In the genomic region with DNA sequence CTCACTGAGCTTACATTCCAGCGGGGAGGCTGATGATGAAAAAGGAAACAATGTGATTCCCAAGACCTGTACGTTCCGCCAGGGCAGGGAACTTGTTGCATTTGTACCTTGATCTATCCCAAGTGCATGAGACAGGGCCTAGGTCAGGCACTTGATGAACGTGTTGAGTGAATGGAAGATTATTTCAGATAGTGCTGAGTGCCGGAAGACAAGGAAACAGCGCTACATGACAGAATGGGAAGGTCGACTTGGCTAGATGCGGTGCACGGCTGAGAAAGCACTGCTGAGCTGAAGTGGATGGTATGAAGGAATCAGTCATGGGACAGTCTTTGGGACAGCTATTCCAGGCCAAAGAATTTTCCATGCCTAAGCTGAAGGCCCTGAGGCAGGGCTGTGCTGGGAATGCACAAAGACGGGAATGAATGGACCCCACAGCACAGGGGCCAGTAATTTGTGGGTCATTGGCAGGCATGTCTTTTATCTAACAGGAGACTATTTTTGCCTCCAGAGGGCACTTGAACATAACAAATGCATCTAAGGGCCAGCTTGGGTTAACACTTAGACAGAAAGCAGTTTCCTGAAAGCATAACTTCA, we compare ENCODE assay signal across 8 cellular contexts. TPM values are rescaled to one million over a fixed set of nuclear protein-coding genes. Genes with fewer than 3 reads are reported as not detected.
A peak's percentile ranks its signal among the peaks of the same experiment; 100 is the strongest.
DNase-seq lines count a peak whose midpoint lies in the region; ATAC-seq and TF ChIP-seq lines count a peak whose summit lies in the region.
"Not testable (repeated sequence)": the region's sequence is repeated elsewhere in the genome, so short reads cannot be mapped to it uniquely, and the experiment has no call there.

No MANE protein-coding gene starts in this region.

- peak; percentile 79 for ATAC-seq in PC-3
- peak; percentile 92 to 94 (median 93) for ATAC-seq in heart left ventricle

- H4K20me1 ChIP-seq in GM23248 (ENCODE audit: insufficient read depth); PC-3 (ENCODE audit: low read length); neural cell (ENCODE audit: insufficient read depth): not testable (repeated sequence)

- not testable (repeated sequence) for TF ChIP-seq EP300 in neural cell (conservative IDR thresholded peaks at IDR 0.05; ENCODE audit: poor library complexity, severe bottlenecking)

- H3K9ac ChIP-seq in GM23248; PC-3 (ENCODE audit: low read length); neural cell (ENCODE audit: low read length): not testable (repeated sequence)

- BruUV-seq in PC-3 (replicated peaks; lab: Mats Ljungman, UMichigan): not testable (repeated sequence)

- not testable (repeated sequence) for H2AFZ ChIP-seq in GM23248; PC-3 (ENCODE audit: low read length); neural cell (ENCODE audit: low read depth, low read length)

- not testable (repeated sequence) for H3K4me2 ChIP-seq in GM23248 (ENCODE audit: unreplicated experiment); PC-3 (ENCODE audit: low read length); neural cell (ENCODE audit: low read length)

- in situ Hi-C loops in GM23248 (cut with MboI): not testable (repeated sequence)

- not testable (repeated sequence) for H3K4me1 ChIP-seq in GM23248 (ENCODE audit: insufficient read depth); PC-3 (ENCODE audit: insufficient read depth, low read length)
- H3K4me1 ChIP-seq in heart left ventricle: peaks cover 0 to 18% (median 0%) of the 10 kb centered on the region in 12 donors

- 74 to 76% methylated on average over 10 of the region's 10 CpGs for WGBS in GM23248 (ENCODE audit: low coverage in 1 of 2, low lambda C conversion rate in 2 of 2, missing lambda C conversion rate in 2 of 2), 2 experiments
- WGBS in heart left ventricle, 4 donors: 28 to 44% (median 36%) methylated on average over 10 of the region's 10 CpGs

- not testable (repeated sequence) for H3K79me2 ChIP-seq in GM23248 (ENCODE audit: insufficient read depth); PC-3 (ENCODE audit: low read length); neural cell (replicated peaks; ENCODE audit: insufficient read depth, low read length)

- TF ChIP-seq RAD21 in neural cell (conservative IDR thresholded peaks at IDR 0.05): peak; percentile 67

- H3K9me2 ChIP-seq in GM23248 (ENCODE audit: insufficient read depth); PC-3 (replicated peaks; ENCODE audit: low read length); neural cell (ENCODE audit: insufficient read depth, low read length): not testable (repeated sequence)

- H3F3A ChIP-seq in GM23248 (ENCODE audit: insufficient read depth); PC-3 (ENCODE audit: low read length, unreplicated experiment); neural cell (ENCODE audit: insufficient read depth, low read length, poor library complexity, severe bottlenecking): not testable (repeated sequence)

- POLR2A ChIA-PET in PC-3 (lab: Charles Lee; ENCODE audit: unreplicated experiment): not testable (repeated sequence)

- H3K4me3 ChIP-seq in GM23248; Jurkat, Clone E6-1 (ENCODE audit: low read length); PC-3 (ENCODE audit: low read length); heart left ventricle; neural cell (ENCODE audit: low read length): not testable (repeated sequence)

- peak; percentile 36 for TF ChIP-seq CTCF in GM12874 (IDR thresholded peaks at IDR 0.05; ENCODE audit: insufficient read depth, low read depth, low read length)
- peak; percentile 34; the same call in 1 of the 2 replicates for TF ChIP-seq CTCF in PC-3 (conservative IDR thresholded peaks at IDR 0.05; ENCODE audit: low read depth, low read length)
- peak in 10 of 12 donors; percentile 40 to 59 (median 48) for TF ChIP-seq CTCF in heart left ventricle (IDR thresholded peaks at IDR 0.05)
- peak; percentile 66 for TF ChIP-seq CTCF in neural cell (IDR thresholded peaks at IDR 0.05; ENCODE audit: poor library complexity, severe bottlenecking)

- H3K27me3 ChIP-seq in GM23248 (replicated peaks; ENCODE audit: insufficient read depth); PC-3 (ENCODE audit: low read length); heart left ventricle; neural cell (ENCODE audit: insufficient read depth, low read depth, low read length): not testable (repeated sequence)

- DNase-seq in AG08395 (ENCODE audit: low spot score) (peak; percentile 40), GM23248 (peak; percentile 50), PC-3 (peak; percentile 35), astrocyte of the hippocampus (ENCODE audit: low read depth, low spot score) (peak; percentile 57), heart left ventricle (peak in 4 of 5 donors; percentile 24 to 56 (median 40))
- peak; percentile 25 for DNase-seq in Jurkat, Clone E6-1 (ENCODE audit: low read depth, low spot score)

- intact Hi-C loops in PC-3 (cut with micrococcal nuclease); heart left ventricle (cut with DNase I): not testable (repeated sequence)

- not testable (repeated sequence) for H3K27ac ChIP-seq in GM23248; PC-3 (ENCODE audit: low read length); neural cell (ENCODE audit: low read length)
- H3K27ac ChIP-seq in heart left ventricle: peak overlapping the region in 9 of 12 donors; percentile 38 to 80 (median 56)

- H3K36me3 ChIP-seq in GM23248 (ENCODE audit: low read depth); PC-3 (ENCODE audit: low read depth, low read length); heart left ventricle; neural cell (ENCODE audit: insufficient read depth, low read length): not testable (repeated sequence)

- CTCF ChIA-PET in PC-3 (lab: Charles Lee): interaction anchor here (1.0 kb wide), 1 partner anchor 359 kb away, joined by 6 read pairs; no protein-coding TSS in a partner anchor

- TF ChIP-seq POLR2A in heart left ventricle (IDR thresholded peaks at IDR 0.05): not testable (repeated sequence)

- H3K9me3 ChIP-seq in GM23248 (ENCODE audit: low read depth); PC-3 (ENCODE audit: low read length); heart left ventricle; neural cell (ENCODE audit: low read length): not testable (repeated sequence)

TF ChIP-seq in neural cell, 6 proteins besides CTCF, POLR2A, EP300 and RAD21:
- TF ChIP-seq SMC3 (conservative IDR thresholded peaks at IDR 0.05; ENCODE audit: poor library complexity): peak; percentile 73

RNA-seq across cellular contexts. Expression of a gene that starts 33.1 kb away (rescaled TPM):
- total RNA-seq in GM23248 (2014; rRNA removed; shearing (Covaris generic)): 1.2 and 1.9 TPM in 2 replicates
- 5.7 and 8.5 TPM in 2 replicates for polyA plus RNA-seq in GM23248 (2016; fragmentation: Nextera tagmentation; extraction: Ambion mirVana)
- 19.2 TPM for polyA plus RNA-seq in Jurkat, Clone E6-1 (2012; ENCODE audit: insufficient read depth, insufficient read length)
- total RNA-seq in PC-3 (2014; rRNA removed): 3.4 and 6.2 TPM in 2 replicates
- 1 to 10 TPM in 8 of 9 donors, under 1 TPM in 1; 0.81 to 4.7 (median 3.0) TPM for total RNA-seq in heart left ventricle
- polyA plus RNA-seq in heart left ventricle: 1 to 10 TPM; 3.6 to 4.7 TPM
- polyA plus RNA-seq in neural cell: 20.7 and 21.2 TPM in 2 replicates
- polyA minus RNA-seq in neural cell: 14.4 and 17.8 TPM in 2 replicates

RNA-seq across cellular contexts. Expression of a gene that starts 43.5 kb away (rescaled TPM):
- total RNA-seq in GM23248 (2014; rRNA removed; shearing (Covaris generic)): 29.4 and 49.2 TPM in 2 replicates
- 77.2 and 78.8 TPM in 2 replicates for polyA plus RNA-seq in GM23248 (2016; fragmentation: Nextera tagmentation; extraction: Ambion mirVana)
- 89.8 TPM for polyA plus RNA-seq in Jurkat, Clone E6-1 (2012; ENCODE audit: insufficient read depth, insufficient read length)
- total RNA-seq in PC-3 (2014; rRNA removed): 26.0 and 29.3 TPM in 2 replicates
- total RNA-seq in heart left ventricle: 10 to 100 TPM; 32.7 to 59.2 (median 47.4) TPM
- 10 to 100 TPM; 42.6 to 70.8 TPM for polyA plus RNA-seq in heart left ventricle
- polyA plus RNA-seq in neural cell: 51.1 and 57.5 TPM in 2 replicates
- 88.1 and 100 TPM in 2 replicates for polyA minus RNA-seq in neural cell
